1 cellular context compared by ENCODE assay signal in genomic region chr3:53255775-53256703, GRCh38.
TF ChIP-seq lines count a peak whose summit lies in the region.

A gene with protein sequence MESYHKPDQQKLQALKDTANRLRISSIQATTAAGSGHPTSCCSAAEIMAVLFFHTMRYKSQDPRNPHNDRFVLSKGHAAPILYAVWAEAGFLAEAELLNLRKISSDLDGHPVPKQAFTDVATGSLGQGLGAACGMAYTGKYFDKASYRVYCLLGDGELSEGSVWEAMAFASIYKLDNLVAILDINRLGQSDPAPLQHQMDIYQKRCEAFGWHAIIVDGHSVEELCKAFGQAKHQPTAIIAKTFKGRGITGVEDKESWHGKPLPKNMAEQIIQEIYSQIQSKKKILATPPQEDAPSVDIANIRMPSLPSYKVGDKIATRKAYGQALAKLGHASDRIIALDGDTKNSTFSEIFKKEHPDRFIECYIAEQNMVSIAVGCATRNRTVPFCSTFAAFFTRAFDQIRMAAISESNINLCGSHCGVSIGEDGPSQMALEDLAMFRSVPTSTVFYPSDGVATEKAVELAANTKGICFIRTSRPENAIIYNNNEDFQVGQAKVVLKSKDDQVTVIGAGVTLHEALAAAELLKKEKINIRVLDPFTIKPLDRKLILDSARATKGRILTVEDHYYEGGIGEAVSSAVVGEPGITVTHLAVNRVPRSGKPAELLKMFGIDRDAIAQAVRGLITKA (minus strand): TSS chr3:53256022. CDS start chr3:53255942, 80 bp downstream.

TF ChIP-seq in GM12878, 131 proteins besides CTCF, POLR2A, EP300 and RAD21 (continued from another document and continues in another):
- TF ChIP-seq, protein P1, sequence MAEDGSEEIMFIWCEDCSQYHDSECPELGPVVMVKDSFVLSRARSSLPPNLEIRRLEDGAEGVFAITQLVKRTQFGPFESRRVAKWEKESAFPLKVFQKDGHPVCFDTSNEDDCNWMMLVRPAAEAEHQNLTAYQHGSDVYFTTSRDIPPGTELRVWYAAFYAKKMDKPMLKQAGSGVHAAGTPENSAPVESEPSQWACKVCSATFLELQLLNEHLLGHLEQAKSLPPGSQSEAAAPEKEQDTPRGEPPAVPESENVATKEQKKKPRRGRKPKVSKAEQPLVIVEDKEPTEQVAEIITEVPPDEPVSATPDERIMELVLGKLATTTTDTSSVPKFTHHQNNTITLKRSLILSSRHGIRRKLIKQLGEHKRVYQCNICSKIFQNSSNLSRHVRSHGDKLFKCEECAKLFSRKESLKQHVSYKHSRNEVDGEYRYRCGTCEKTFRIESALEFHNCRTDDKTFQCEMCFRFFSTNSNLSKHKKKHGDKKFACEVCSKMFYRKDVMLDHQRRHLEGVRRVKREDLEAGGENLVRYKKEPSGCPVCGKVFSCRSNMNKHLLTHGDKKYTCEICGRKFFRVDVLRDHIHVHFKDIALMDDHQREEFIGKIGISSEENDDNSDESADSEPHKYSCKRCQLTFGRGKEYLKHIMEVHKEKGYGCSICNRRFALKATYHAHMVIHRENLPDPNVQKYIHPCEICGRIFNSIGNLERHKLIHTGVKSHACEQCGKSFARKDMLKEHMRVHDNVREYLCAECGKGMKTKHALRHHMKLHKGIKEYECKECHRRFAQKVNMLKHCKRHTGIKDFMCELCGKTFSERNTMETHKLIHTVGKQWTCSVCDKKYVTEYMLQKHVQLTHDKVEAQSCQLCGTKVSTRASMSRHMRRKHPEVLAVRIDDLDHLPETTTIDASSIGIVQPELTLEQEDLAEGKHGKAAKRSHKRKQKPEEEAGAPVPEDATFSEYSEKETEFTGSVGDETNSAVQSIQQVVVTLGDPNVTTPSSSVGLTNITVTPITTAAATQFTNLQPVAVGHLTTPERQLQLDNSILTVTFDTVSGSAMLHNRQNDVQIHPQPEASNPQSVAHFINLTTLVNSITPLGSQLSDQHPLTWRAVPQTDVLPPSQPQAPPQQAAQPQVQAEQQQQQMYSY (CRISPR knock-in tag; IDR thresholded peaks at IDR 0.05): no peak
- TF ChIP-seq MEF2A (IDR thresholded peaks at IDR 0.05; ENCODE audit: insufficient read depth, low read depth, low read length): no peak
- no peak for TF ChIP-seq SREBF2 (IDR thresholded peaks at IDR 0.05; ENCODE audit: low read length)
- TF ChIP-seq EZH2 (IDR thresholded peaks at IDR 0.05; ENCODE audit: borderline replicate concordance, control insufficient read depth, low read depth, low read length): no peak
- no peak for TF ChIP-seq HSF1 (IDR thresholded peaks at IDR 0.05; ENCODE audit: low read depth, low read length)
- no peak for TF ChIP-seq ZNF622 (IDR thresholded peaks at IDR 0.05)
- TF ChIP-seq POLR2AphosphoS2 (IDR thresholded peaks at IDR 0.05; ENCODE audit: low read depth, low read length): no peak
- peak; percentile 100 for TF ChIP-seq ESRRA (IDR thresholded peaks at IDR 0.05; ENCODE audit: low read length)
- no peak for TF ChIP-seq USF1 (IDR thresholded peaks at IDR 0.05; ENCODE audit: borderline replicate concordance, extremely low read length, insufficient read depth, low read depth, low read length)
- no peak for TF ChIP-seq BRCA1 (IDR thresholded peaks at IDR 0.05; ENCODE audit: low read depth, low read length)
- TF ChIP-seq E2F4 (IDR thresholded peaks at IDR 0.05; ENCODE audit: low read depth, low read length): no peak
- TF ChIP-seq BMI1 (IDR thresholded peaks at IDR 0.05; ENCODE audit: borderline replicate concordance): no peak
- TF ChIP-seq ZNF687 (IDR thresholded peaks at IDR 0.05): no peak; the same call in 1 of the 2 replicates
- no peak for TF ChIP-seq MEF2B (IDR thresholded peaks at IDR 0.05; ENCODE audit: partially characterized antibody, poor library complexity, severe bottlenecking)
- no peak for TF ChIP-seq FOXK2 (IDR thresholded peaks at IDR 0.05)
- TF ChIP-seq NFXL1 (IDR thresholded peaks at IDR 0.05; ENCODE audit: borderline replicate concordance): 0 out of 2 replicates have a peak, but pooled peaks have one; percentile 76
- peak; percentile 95 for TF ChIP-seq ZNF217 (IDR thresholded peaks at IDR 0.05)
- no peak for TF ChIP-seq ZNF384 (IDR thresholded peaks at IDR 0.05; ENCODE audit: borderline replicate concordance, low read depth, low read length)
- no peak for TF ChIP-seq CBX5 (IDR thresholded peaks at IDR 0.05; ENCODE audit: low read depth)
- TF ChIP-seq CEBPB (IDR thresholded peaks at IDR 0.05; ENCODE audit: borderline replicate concordance in 1 of 2, low read depth in 2 of 2, low read length in 2 of 2): no peak
- no peak for TF ChIP-seq BHLHE40 (IDR thresholded peaks at IDR 0.05; ENCODE audit: borderline replicate concordance in 1 of 2, low read depth in 2 of 2, low read length in 1 of 2)
- TF ChIP-seq REST (IDR thresholded peaks at IDR 0.05; ENCODE audit: low read depth, low read length): peak; percentile 62
- peak; percentile 4; the same call in 1 of the 2 replicates for TF ChIP-seq TCF3 (IDR thresholded peaks at IDR 0.05; ENCODE audit: borderline replicate concordance, insufficient read depth, low read depth, low read length)
- no peak for TF ChIP-seq NRF1 (conservative IDR thresholded peaks at IDR 0.05; ENCODE audit: low read depth, low read length)
- no peak for TF ChIP-seq ATF7 (IDR thresholded peaks at IDR 0.05; ENCODE audit: low read depth)
- no peak for TF ChIP-seq E4F1 (IDR thresholded peaks at IDR 0.05; ENCODE audit: borderline replicate concordance, partially characterized antibody)
- TF ChIP-seq, protein P2, sequence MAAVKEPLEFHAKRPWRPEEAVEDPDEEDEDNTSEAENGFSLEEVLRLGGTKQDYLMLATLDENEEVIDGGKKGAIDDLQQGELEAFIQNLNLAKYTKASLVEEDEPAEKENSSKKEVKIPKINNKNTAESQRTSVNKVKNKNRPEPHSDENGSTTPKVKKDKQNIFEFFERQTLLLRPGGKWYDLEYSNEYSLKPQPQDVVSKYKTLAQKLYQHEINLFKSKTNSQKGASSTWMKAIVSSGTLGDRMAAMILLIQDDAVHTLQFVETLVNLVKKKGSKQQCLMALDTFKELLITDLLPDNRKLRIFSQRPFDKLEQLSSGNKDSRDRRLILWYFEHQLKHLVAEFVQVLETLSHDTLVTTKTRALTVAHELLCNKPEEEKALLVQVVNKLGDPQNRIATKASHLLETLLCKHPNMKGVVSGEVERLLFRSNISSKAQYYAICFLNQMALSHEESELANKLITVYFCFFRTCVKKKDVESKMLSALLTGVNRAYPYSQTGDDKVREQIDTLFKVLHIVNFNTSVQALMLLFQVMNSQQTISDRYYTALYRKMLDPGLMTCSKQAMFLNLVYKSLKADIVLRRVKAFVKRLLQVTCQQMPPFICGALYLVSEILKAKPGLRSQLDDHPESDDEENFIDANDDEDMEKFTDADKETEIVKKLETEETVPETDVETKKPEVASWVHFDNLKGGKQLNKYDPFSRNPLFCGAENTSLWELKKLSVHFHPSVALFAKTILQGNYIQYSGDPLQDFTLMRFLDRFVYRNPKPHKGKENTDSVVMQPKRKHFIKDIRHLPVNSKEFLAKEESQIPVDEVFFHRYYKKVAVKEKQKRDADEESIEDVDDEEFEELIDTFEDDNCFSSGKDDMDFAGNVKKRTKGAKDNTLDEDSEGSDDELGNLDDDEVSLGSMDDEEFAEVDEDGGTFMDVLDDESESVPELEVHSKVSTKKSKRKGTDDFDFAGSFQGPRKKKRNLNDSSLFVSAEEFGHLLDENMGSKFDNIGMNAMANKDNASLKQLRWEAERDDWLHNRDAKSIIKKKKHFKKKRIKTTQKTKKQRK (IDR thresholded peaks at IDR 0.05; ENCODE audit: low read depth, low read length): no peak
